ENCODE assay signal across 18 cellular contexts in genomic region chr5:32123058-32123805, GRCh38. TPM values are rescaled to one million over a fixed set of nuclear protein-coding genes. Genes with fewer than 3 reads are reported as not detected.
DNase-seq lines count a peak whose midpoint lies in the region; ATAC-seq and TF ChIP-seq lines count a peak whose summit lies in the region.
"Had no signal": no experiment of that assay in that cellular context is flagged by ENCODE, and none has a peak within 500 bp of the region (broad histone marks: within the 10 kb centered on the region; RNA-seq: fewer than 3 reads in every experiment).

No MANE protein-coding gene starts in this region.

- TF ChIP-seq POLR2A in vagina (IDR thresholded peaks at IDR 0.05), result no peak

- no peak overlapping the region for H3K4me3 Mint-ChIP-seq in CD8-positive, alpha-beta memory T cell

- no peak for DNase-seq in CD8-positive, alpha-beta memory T cell
- peak; percentile 51 to 82 for DNase-seq in NOMO-1 (lab: John Stamatoyannopoulos, UW; ENCODE audit: unreplicated experiment in 2 of 2)
- DNase-seq in left ventricle myocardium superior, result no peak
- no peak for DNase-seq in GM10248 (ENCODE audit: extremely low spot score)
- DNase-seq in vagina (ENCODE audit: extremely low spot score in 2 of 2), result no peak
- DNase-seq in coronary artery (ENCODE audit: low spot score), result no peak
- DNase-seq: BE2C; caudate nucleus; EL; head of caudate nucleus; NCI-H2107; stimulated activated CD8-positive, alpha-beta memory T cell treated with anti-CD3 and anti-CD28 coated beads, Interleukin-4, amount 100 ng/mL, for 48 hours; trophoblast cell had no signal

- H3K4me3 ChIP-seq in CD8-positive, alpha-beta memory T cell (ENCODE audit: low read length), result no peak overlapping the region
- H3K4me3 ChIP-seq in vagina (no peak overlapping the region), coronary artery (no peak overlapping the region)

- intact Hi-C loops in left ventricle myocardium superior (cut with micrococcal nuclease) (no loop called here), vagina (cut with DNase I) (no loop called here)

- POLR2A ChIA-PET in CD8-positive, alpha-beta memory T cell (lab: Charles Lee), result no interaction called here
- POLR2A ChIA-PET in GM10248 (lab: Yijun Ruan, JAX), result no interaction called here

- no peaks in the 10 kb centered on the region for H3K9me3 Mint-ChIP-seq in CD8-positive, alpha-beta memory T cell
- H3K9me3 Mint-ChIP-seq: activated naive CD4-positive, alpha-beta T cell treated with anti-CD3 and anti-CD28 coated beads, Interleukin-2, amount 50 U/mL, for 72 hours had no signal

- no peaks in the 10 kb centered on the region for H3K27me3 Mint-ChIP-seq in CD8-positive, alpha-beta memory T cell

- CTCF ChIA-PET in CD8-positive, alpha-beta memory T cell (lab: Charles Lee), result no interaction called here
- CTCF ChIA-PET in GM10248 (lab: Yijun Ruan, JAX), result interaction anchor here (1.1 to 1.5 kb wide), 2 partner anchors 15 to 16 kb away, joined by 4 read pairs; no protein-coding TSS in a partner anchor

- peaks cover 20% of the 10 kb centered on the region for H3K36me3 ChIP-seq in CD8-positive, alpha-beta memory T cell (ENCODE audit: insufficient read depth, low read length)
- H3K36me3 ChIP-seq in vagina, result peaks cover 0 to 41% of the 10 kb centered on the region in 2 donors

- peak; percentile 53 for ATAC-seq in GM19452 (IDR thresholded peaks at IDR 0.05; ENCODE audit: unreplicated experiment)
- peak; percentile 34 for ATAC-seq in left ventricle myocardium superior
- ATAC-seq in HG03457 (IDR thresholded peaks at IDR 0.05; ENCODE audit: unreplicated experiment), result no peak
- ATAC-seq: activated naive CD4-positive, alpha-beta T cell treated with anti-CD3 and anti-CD28 coated beads, Interleukin-2, amount 50 U/mL, for 72 hours; SK-N-SH treated with all-trans-retinoic acid at 6 μM for 48 hours had no signal

- peaks cover 3 to 68% (median 24%) of the 10 kb centered on the region in 3 donors for H3K36me3 Mint-ChIP-seq in CD8-positive, alpha-beta memory T cell

- H3K27me3 ChIP-seq in CD8-positive, alpha-beta memory T cell (ENCODE audit: insufficient read depth, low read length, poor library complexity, severe bottlenecking), result no peaks in the 10 kb centered on the region
- no peaks in the 10 kb centered on the region for H3K27me3 ChIP-seq in vagina
- H3K27me3 ChIP-seq: BE2C had no signal

- TF ChIP-seq CTCF in GM10248 (IDR thresholded peaks at IDR 0.05; ENCODE audit: control extremely low read depth, extremely low read depth, low read depth, missing control alignments) (no peak), vagina (IDR thresholded peaks at IDR 0.05) (no peak), coronary artery (IDR thresholded peaks at IDR 0.05) (no peak)

- no peaks in the 10 kb centered on the region for H3K4me1 ChIP-seq in CD8-positive, alpha-beta memory T cell (ENCODE audit: insufficient read depth, low read length)
- peaks cover 14% of the 10 kb centered on the region for H3K4me1 ChIP-seq in vagina
- H3K4me1 ChIP-seq: BE2C had no signal

- peak overlapping the region in 6 of 8 donors; percentile 2 to 60 (median 36) for H3K27ac Mint-ChIP-seq in CD8-positive, alpha-beta memory T cell

- H3K27ac ChIP-seq in CD8-positive, alpha-beta memory T cell (ENCODE audit: low read depth, low read length), result no peak overlapping the region
- no peak overlapping the region for H3K27ac ChIP-seq in vagina
- no peak overlapping the region for H3K27ac ChIP-seq in coronary artery
- H3K27ac ChIP-seq: epithelial cell of prostate had no signal

- H3K9me3 ChIP-seq in CD8-positive, alpha-beta memory T cell (ENCODE audit: low read length), result no peaks in the 10 kb centered on the region
- H3K9me3 ChIP-seq in vagina, result no peaks in the 10 kb centered on the region
- H3K9me3 ChIP-seq: BE2C had no signal

- peaks cover 33 to 57% (median 51%) of the 10 kb centered on the region in 3 donors for H3K4me1 Mint-ChIP-seq in CD8-positive, alpha-beta memory T cell

RNA-seq across cellular contexts. Expression of gene GOLPH3, which starts 50.9 kb away (rescaled TPM):
- 100 to 1,000 TPM; 109 to 110 TPM for total RNA-seq in CD8-positive, alpha-beta memory T cell
- polyA plus RNA-seq in CD8-positive, alpha-beta memory T cell, result 105 TPM
- total RNA-seq in left ventricle myocardium superior (41.2 TPM), vagina (78.8 TPM)

Comparison
In these comparisons a context has a peak if more than half of its experiments do, and no peak if none do; other contexts are left out.
1. DNase-seq: peak in NOMO-1 (2 of 2); none in CD8-positive, alpha-beta memory T cell (0 of 5), left ventricle myocardium superior (single experiment), GM10248 (single experiment), vagina (0 of 2) and coronary artery (single experiment).